In genomic region chr11:65226103-65226442, GRCh38 we compare ENCODE assay signal across 8 cellular contexts. TPM values are rescaled to one million over a fixed set of nuclear protein-coding genes. Genes with fewer than 3 reads are reported as not detected.
DNase-seq lines count a peak whose midpoint lies in the region; ATAC-seq and TF ChIP-seq lines count a peak whose summit lies in the region.

No MANE protein-coding gene starts in this region.

- no peak overlapping the region for H3K23ac ChIP-seq in mesendoderm (ENCODE audit: low read length)

- peak overlapping the region; percentile 74 for H3K9ac ChIP-seq in mesendoderm (ENCODE audit: low read length)

- TF ChIP-seq CTCF in left ventricle myocardium inferior (IDR thresholded peaks at IDR 0.05; ENCODE audit: borderline replicate concordance) (no peak), brain microvascular endothelial cell (IDR thresholded peaks at IDR 0.05; ENCODE audit: low read depth, low read length, missing control alignments) (no peak), uterus (IDR thresholded peaks at IDR 0.05) (no peak)

- H3K18ac ChIP-seq in mesendoderm (ENCODE audit: low read length): peak overlapping the region; percentile 90

- H3K79me2 ChIP-seq in mesendoderm (ENCODE audit: control insufficient read depth, insufficient read depth, low read length): no peaks in the 10 kb centered on the region

- H3K4ac ChIP-seq in mesendoderm (ENCODE audit: low read depth, low read length): no peak overlapping the region

- H3K56ac ChIP-seq in mesendoderm (ENCODE audit: low read length): peak overlapping the region; percentile 90

- H3K9me3 ChIP-seq in left ventricle myocardium inferior (replicated peaks) (no peaks in the 10 kb centered on the region), uterus (no peaks in the 10 kb centered on the region)

- H3K36me3 ChIP-seq in left ventricle myocardium inferior (no peaks in the 10 kb centered on the region), brain microvascular endothelial cell (replicated peaks) (no peaks in the 10 kb centered on the region), mesendoderm (ENCODE audit: control insufficient read depth, insufficient read depth, low read length) (no peaks in the 10 kb centered on the region), uterus (no peaks in the 10 kb centered on the region)

- H2AK5ac ChIP-seq in mesendoderm (ENCODE audit: low read length): no peak overlapping the region

- intact Hi-C loops in left ventricle myocardium inferior (cut with micrococcal nuclease) (no loop called here), left cardiac atrium (cut with DNase I) (no loop called here), uterus (cut with DNase I; ENCODE audit: low total_unique reads) (no loop called here)

- H2BK15ac ChIP-seq in mesendoderm (replicated peaks; ENCODE audit: low read depth): no peak overlapping the region

- TF ChIP-seq POLR2A in uterus (IDR thresholded peaks at IDR 0.05): no peak

- H3K4me1 ChIP-seq in left ventricle myocardium inferior: peaks cover 15% of the 10 kb centered on the region
- H3K4me1 ChIP-seq in mesendoderm (ENCODE audit: control insufficient read depth, low read depth, low read length): peaks cover 2% of the 10 kb centered on the region
- H3K4me1 ChIP-seq in uterus: no peaks in the 10 kb centered on the region

- no peak for ATAC-seq in left cardiac atrium
- ATAC-seq in HG03439 (IDR thresholded peaks at IDR 0.05; ENCODE audit: unreplicated experiment): no peak
- ATAC-seq in HG03469 (IDR thresholded peaks at IDR 0.05; ENCODE audit: unreplicated experiment): no peak

- no peak overlapping the region for H4K5ac ChIP-seq in mesendoderm (ENCODE audit: low read length)

- H3K79me1 ChIP-seq in mesendoderm (ENCODE audit: low read length): no peaks in the 10 kb centered on the region

- H4K8ac ChIP-seq in mesendoderm (ENCODE audit: low read depth, low read length): no peak overlapping the region

- H2BK120ac ChIP-seq in mesendoderm (ENCODE audit: low read depth, low read length): no peak overlapping the region

- no CpG with 5 or more reads among the region's 7 CpGs for WGBS in mesendoderm (ENCODE audit: extremely low coverage, insufficient coverage, low lambda C conversion rate)

- H3K27me3 ChIP-seq in left ventricle myocardium inferior (ENCODE audit: low read depth) (no peaks in the 10 kb centered on the region), brain microvascular endothelial cell (replicated peaks) (no peaks in the 10 kb centered on the region), mesendoderm (ENCODE audit: insufficient read depth, low read length, poor library complexity) (no peaks in the 10 kb centered on the region), uterus (no peaks in the 10 kb centered on the region)

- DNase-seq in left ventricle myocardium inferior: no peak
- no peak for DNase-seq in left cardiac atrium
- no peak for DNase-seq in brain microvascular endothelial cell
- no peak for DNase-seq in mesendoderm
- no peak for DNase-seq in uterus
- DNase-seq in HCEC 1CT: no peak

- in situ Hi-C loops in brain microvascular endothelial cell (cut with HindIII; ENCODE audit: low pct_ligation_motif_present, low sequenced_read_pairs): no loop called here

- H3K4me3 ChIP-seq in left ventricle myocardium inferior (peak overlapping the region; percentile 67), brain microvascular endothelial cell (ENCODE audit: low read depth, low read length) (peak overlapping the region; percentile 52), mesendoderm (ENCODE audit: low read length) (no peak overlapping the region), uterus (peak overlapping the region; percentile 38 to 39)

- no peak overlapping the region for H2BK5ac ChIP-seq in mesendoderm (ENCODE audit: low read length)

- H3K27ac ChIP-seq in left ventricle myocardium inferior (replicated peaks) (peak overlapping the region; percentile 66), brain microvascular endothelial cell (no peak overlapping the region), mesendoderm (ENCODE audit: low read depth, low read length) (no peak overlapping the region), uterus (peak overlapping the region; percentile 72 to 78)

- H3K4me2 ChIP-seq in mesendoderm (ENCODE audit: low read length): peak overlapping the region; percentile 71

RNA-seq across cellular contexts. Expression of gene POLA2, which starts 35.7 kb away (rescaled TPM):
- total RNA-seq in left ventricle myocardium inferior (3.8 TPM), left cardiac atrium (1 to 10 TPM; 5.3 to 7.3 TPM), uterus (10 to 100 TPM in 2 of 4 donors, 1 to 10 TPM in 2; 3.3 to 13.5 (median 7.6) TPM)
- polyA plus RNA-seq in mesendoderm (2013, experiment 1 of 2): 15.3 TPM
- polyA plus RNA-seq in mesendoderm (2013, experiment 2 of 2): 15.6 TPM

RNA-seq across cellular contexts. Expression of gene CAPN1, which starts 44.3 kb away (rescaled TPM):
- 74.6 TPM for total RNA-seq in left ventricle myocardium inferior
- total RNA-seq in left cardiac atrium: 10 to 100 TPM; 86.9 to 92.4 TPM
- polyA plus RNA-seq in mesendoderm (2013, experiment 1 of 2): 90.4 TPM
- polyA plus RNA-seq in mesendoderm (2013, experiment 2 of 2): 93.1 TPM
- total RNA-seq in uterus: 100 to 1,000 TPM; 122 to 174 (median 157) TPM

RNA-seq across cellular contexts. Expression of gene SPDYC, which starts 56.0 kb away (rescaled TPM):
- total RNA-seq in left ventricle myocardium inferior (not detected), left cardiac atrium (not detected), uterus (not detected)
- 0.07 TPM for polyA plus RNA-seq in mesendoderm (2013, experiment 1 of 2)
- polyA plus RNA-seq in mesendoderm (2013, experiment 2 of 2): 0.10 TPM

Comparison
In these comparisons a context has a peak if more than half of its experiments do, and no peak if none do; other contexts are left out.
1. H3K27ac ChIP-seq: peak in left ventricle myocardium inferior (single experiment) and uterus (2 of 2); none in brain microvascular endothelial cell (single experiment) and mesendoderm (single experiment).